14 cellular contexts compared by ENCODE assay signal in genomic region chr5:96509721-96510383, GRCh38.
A peak's percentile ranks its signal among the peaks of the same experiment; 100 is the strongest.
DNase-seq lines count a peak whose midpoint lies in the region; ATAC-seq and TF ChIP-seq lines count a peak whose summit lies in the region.
"Had no signal": no experiment of that assay in that cellular context is flagged by ENCODE, and none has a peak within 500 bp of the region (broad histone marks: within the 10 kb centered on the region; RNA-seq: fewer than 3 reads in every experiment).

No MANE protein-coding gene starts in this region.

- peak; percentile 70 for DNase-seq in A673 (ENCODE audit: low spot score)
- DNase-seq in HS-5 (ENCODE audit: low read depth) = peak; percentile 80
- peak; percentile 19 for DNase-seq in astrocyte of the cerebellum (ENCODE audit: low read depth)
- DNase-seq in hepatocyte (ENCODE audit: low spot score) = peak; percentile 51
- DNase-seq: BE2C; mesendoderm; NCI-H1105; NK-92 treated with Interleukin-12 subunit alpha and Interleukin-12 subunit beta, amount 100 ng/mL, for 24 hours; sigmoid colon; T-helper 2 cell had no signal

- in situ Hi-C loops in astrocyte of the cerebellum (cut with HindIII; ENCODE audit: low sequenced_read_pairs) = no loop called here

- H3K79me2 ChIP-seq in hepatocyte = no peaks in the 10 kb centered on the region

- POLR2A ChIA-PET in A673 (lab: Charles Lee; ENCODE audit: low non-redundant PET) = no interaction called here

- CTCF ChIA-PET in A673 (lab: Charles Lee) = no interaction called here

- intact Hi-C loops in A673 (cut with micrococcal nuclease; ENCODE audit: unreplicated experiment) = no loop called here

- TF ChIP-seq CTCF in A673 (conservative IDR thresholded peaks at IDR 0.05; ENCODE audit: low read depth, low read length) (no peak), astrocyte of the cerebellum (IDR thresholded peaks at IDR 0.05; ENCODE audit: low read depth, low read length, missing control alignments) (no peak), hepatocyte (IDR thresholded peaks at IDR 0.05; ENCODE audit: poor library complexity) (no peak)

- no peaks in the 10 kb centered on the region for H3K9me2 ChIP-seq in hepatocyte (replicated peaks; ENCODE audit: insufficient read depth)

- H3K9me3 ChIP-seq in A673 (ENCODE audit: low read depth, low read length, poor library complexity, severe bottlenecking) (no peaks in the 10 kb centered on the region), hepatocyte (ENCODE audit: low read depth) (no peaks in the 10 kb centered on the region)
- H3K9me3 ChIP-seq: BE2C, sigmoid colon had no signal

- H2AFZ ChIP-seq in hepatocyte = no peak overlapping the region

- 56% methylated on average over 5 of the region's 5 CpGs for WGBS in hepatocyte (ENCODE audit: low lambda C conversion rate, missing lambda C conversion rate)

- no peaks in the 10 kb centered on the region for H3K27me3 ChIP-seq in A673 (replicated peaks; ENCODE audit: insufficient read depth, low read depth, low read length, poor library complexity)
- no peaks in the 10 kb centered on the region for H3K27me3 ChIP-seq in hepatocyte
- H3K27me3 ChIP-seq: BE2C, sigmoid colon had no signal

- no peak overlapping the region for H3K4me3 ChIP-seq in A673 (ENCODE audit: low read depth, low read length, poor library complexity, severe bottlenecking)
- H3K4me3 ChIP-seq in astrocyte of the cerebellum (ENCODE audit: low read depth, low read length) = no peak overlapping the region
- H3K4me3 ChIP-seq in hepatocyte = no peak overlapping the region
- H3K4me3 ChIP-seq: sigmoid colon had no signal

- no peak for ATAC-seq in HG03280 (IDR thresholded peaks at IDR 0.05; ENCODE audit: unreplicated experiment)
- ATAC-seq in GM18520 (IDR thresholded peaks at IDR 0.05; ENCODE audit: unreplicated experiment) = no peak
- no peak for ATAC-seq in HG02938 (IDR thresholded peaks at IDR 0.05; ENCODE audit: unreplicated experiment)
- no peak for ATAC-seq in HG03521 (IDR thresholded peaks at IDR 0.05; ENCODE audit: unreplicated experiment)

- BruUV-seq in A673 (replicated peaks; lab: Mats Ljungman, UMichigan) = no TSS peak

- H3K4me1 ChIP-seq in A673 (ENCODE audit: insufficient read depth, low read length, poor library complexity, severe bottlenecking) (peaks cover 17% of the 10 kb centered on the region), hepatocyte (ENCODE audit: insufficient read depth) (peaks cover 6% of the 10 kb centered on the region)
- H3K4me1 ChIP-seq: BE2C, sigmoid colon had no signal

- H3K36me3 ChIP-seq in A673 (ENCODE audit: insufficient read depth, low read length, poor library complexity, severe bottlenecking) = no peaks in the 10 kb centered on the region
- no peaks in the 10 kb centered on the region for H3K36me3 ChIP-seq in hepatocyte (replicated peaks; ENCODE audit: insufficient read depth, low read depth)
- H3K36me3 ChIP-seq: BE2C, sigmoid colon had no signal

- peak overlapping the region; percentile 65 for H3K27ac ChIP-seq in A673 (ENCODE audit: low read depth, low read length, poor library complexity, severe bottlenecking)
- peak overlapping the region; percentile 63 for H3K27ac ChIP-seq in hepatocyte

- no peaks in the 10 kb centered on the region for H4K20me1 ChIP-seq in hepatocyte (ENCODE audit: insufficient read depth, poor library complexity, severe bottlenecking)

- peak overlapping the region; percentile 28 for H3K4me2 ChIP-seq in hepatocyte

Comparison
In these comparisons a context has a peak if more than half of its experiments do, and no peak if none do; other contexts are left out.
1. DNase-seq: peak in every context shown above with its lines; median percentile 80 in HS-5; 70 in A673; 51 in hepatocyte; 19 in astrocyte of the cerebellum.